Comparison of ENCODE assay signal across 8 cellular contexts in the genomic region with DNA sequence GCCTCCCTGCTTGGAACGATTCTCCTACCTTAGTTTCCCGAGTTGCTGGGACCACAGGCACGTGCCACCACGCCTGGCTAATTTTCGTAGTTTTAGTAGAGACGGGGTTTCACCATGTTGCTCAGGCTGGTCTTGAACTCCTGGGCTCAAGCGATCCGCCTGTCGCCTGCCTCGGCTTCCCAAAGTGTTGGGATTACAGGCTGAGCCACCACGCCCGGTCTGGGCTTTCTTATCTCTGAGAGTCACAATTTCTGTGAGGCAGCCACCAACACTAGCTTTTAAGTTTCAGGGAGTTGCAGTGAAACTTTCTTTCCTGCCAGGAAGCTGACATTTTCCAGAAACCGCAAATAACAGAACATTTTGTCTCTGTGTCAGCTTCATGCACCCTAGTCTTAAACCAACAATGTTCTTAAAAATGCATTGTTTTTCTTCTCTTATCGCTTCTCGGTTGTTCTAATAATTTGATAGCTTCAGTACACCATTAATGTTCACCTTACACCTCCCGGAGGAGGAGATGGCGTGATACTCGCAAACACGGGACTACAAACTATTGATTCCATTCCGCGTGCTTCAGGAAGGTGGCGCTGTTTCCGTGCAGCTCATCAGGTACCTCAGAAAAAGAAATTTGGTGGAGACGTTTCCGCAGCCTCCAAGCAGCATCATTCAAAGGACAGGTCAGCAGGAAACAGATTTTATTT. TPM values are rescaled to one million over a fixed set of nuclear protein-coding genes. Genes with fewer than 3 reads are reported as not detected.
DNase-seq lines count a peak whose midpoint lies in the region; ATAC-seq and TF ChIP-seq lines count a peak whose summit lies in the region.

No MANE protein-coding gene starts in this region.

- no peaks in the 10 kb centered on the region for H3K9me3 Mint-ChIP-seq in central memory CD8-positive, alpha-beta T cell

- H3K4me3 Mint-ChIP-seq in central memory CD8-positive, alpha-beta T cell: no peak overlapping the region

- H3K36me3 ChIP-seq in BLaER1 treated with 17β-estradiol and CSF1 and Interleukin-3, amounts not matched to agents 10 nM and 100 nM: no peaks in the 10 kb centered on the region
- no peaks in the 10 kb centered on the region for H3K36me3 ChIP-seq in left lung

- H3K36me3 Mint-ChIP-seq in central memory CD8-positive, alpha-beta T cell (ENCODE audit: insufficient read depth): no peaks in the 10 kb centered on the region

- no peak overlapping the region for H3K27ac ChIP-seq in BLaER1 treated with 17β-estradiol and CSF1 and Interleukin-3, amounts not matched to agents 10 nM and 100 nM
- no peak overlapping the region for H3K27ac ChIP-seq in left lung

- intact Hi-C loops in left lung (cut with DNase I): no loop called here

- no peaks in the 10 kb centered on the region for H4K20me1 ChIP-seq in BLaER1 treated with 17β-estradiol and CSF1 and Interleukin-3, amounts not matched to agents 10 nM and 100 nM

- no peak overlapping the region; a peak in 1 of 20 replicates for H3K4me3 ChIP-seq in BLaER1 treated with 17β-estradiol and CSF1 and Interleukin-3, amounts not matched to agents 10 nM and 100 nM
- H3K4me3 ChIP-seq in left lung: no peak overlapping the region

- peaks cover 10% of the 10 kb centered on the region for H3K27me3 Mint-ChIP-seq in central memory CD8-positive, alpha-beta T cell

- TF ChIP-seq CTCF in left lung (IDR thresholded peaks at IDR 0.05): peak; percentile 78 to 85

- ATAC-seq in GM21825 (IDR thresholded peaks at IDR 0.05; ENCODE audit: unreplicated experiment) (peak; percentile 74), left lung (peak; percentile 94)
- ATAC-seq in central memory CD8-positive, alpha-beta T cell (replicated peaks; ENCODE audit: extremely low read depth, poor library complexity, severe bottlenecking): peak; percentile 40

- H3K4me1 ChIP-seq in BLaER1 treated with 17β-estradiol and CSF1 and Interleukin-3, amounts not matched to agents 10 nM and 100 nM: peaks cover 11 to 20% (median 16%) of the 10 kb centered on the region in 10 experiments
- H3K4me1 ChIP-seq in left lung: peaks cover 0 to 16% of the 10 kb centered on the region in 2 donors

- DNase-seq in NCI-H2196 treated with DMSO at 0.1 percent for 48 hours (lab: John Stamatoyannopoulos, UW; ENCODE audit: unreplicated experiment): peak; percentile 52
- peak; percentile 62 for DNase-seq in activated CD4-positive, CD25-positive, alpha-beta regulatory T cell treated with anti-CD3 and anti-CD28 coated beads, Interleukin-2, amount 50 U/mL, for 72 hours
- DNase-seq in central memory CD8-positive, alpha-beta T cell (ENCODE audit: low spot score in 2 of 2): peak; percentile 45 to 49
- DNase-seq in left lung: peak; percentile 65 to 76
- peak; percentile 64 for DNase-seq in stimulated activated CD4-positive, alpha-beta T cell treated with anti-CD3 and anti-CD28 coated beads, Interleukin-4, amount 100 ng/mL, for 1 hour
- DNase-seq in GF-D8 (lab: John Stamatoyannopoulos, UW): no peak

- no peak overlapping the region for H3K27ac Mint-ChIP-seq in central memory CD8-positive, alpha-beta T cell (ENCODE audit: low read depth)

- no peaks in the 10 kb centered on the region for H3K27me3 ChIP-seq in BLaER1 treated with 17β-estradiol and CSF1 and Interleukin-3, amounts not matched to agents 10 nM and 100 nM
- H3K27me3 ChIP-seq in left lung: no peaks in the 10 kb centered on the region

- H3K4me1 Mint-ChIP-seq in central memory CD8-positive, alpha-beta T cell: peaks cover 10% of the 10 kb centered on the region

- H3K9me3 ChIP-seq in BLaER1 treated with 17β-estradiol and CSF1 and Interleukin-3, amounts not matched to agents 10 nM and 100 nM (replicated peaks in 1 of 11): no peaks in the 10 kb centered on the region
- H3K9me3 ChIP-seq in left lung: no peaks in the 10 kb centered on the region

- H3K4me2 ChIP-seq in BLaER1 treated with 17β-estradiol and CSF1 and Interleukin-3, amounts not matched to agents 10 nM and 100 nM: peak overlapping the region; percentile 3 to 70 (median 56); a peak in 21 of 22 replicates

- 0 out of 22 replicates have a peak overlapping the region, but pooled peaks of 1 of the 11 experiments have one; percentile 21 for H3K9ac ChIP-seq in BLaER1 treated with 17β-estradiol and CSF1 and Interleukin-3, amounts not matched to agents 10 nM and 100 nM

RNA-seq across cellular contexts. Expression of a gene that starts 7.4 kb away (rescaled TPM):
- total RNA-seq in left lung: 10 to 100 TPM; 25.8 to 29.1 TPM

Comparison
In these comparisons a context has a peak if more than half of its experiments do, and no peak if none do; other contexts are left out.
1. ATAC-seq: peak in every context shown above with its lines; median percentile 94 in left lung; 74 in GM21825; 40 in central memory CD8-positive, alpha-beta T cell.